Comparison of ENCODE assay signal across 8 cellular contexts in the genomic region with DNA sequence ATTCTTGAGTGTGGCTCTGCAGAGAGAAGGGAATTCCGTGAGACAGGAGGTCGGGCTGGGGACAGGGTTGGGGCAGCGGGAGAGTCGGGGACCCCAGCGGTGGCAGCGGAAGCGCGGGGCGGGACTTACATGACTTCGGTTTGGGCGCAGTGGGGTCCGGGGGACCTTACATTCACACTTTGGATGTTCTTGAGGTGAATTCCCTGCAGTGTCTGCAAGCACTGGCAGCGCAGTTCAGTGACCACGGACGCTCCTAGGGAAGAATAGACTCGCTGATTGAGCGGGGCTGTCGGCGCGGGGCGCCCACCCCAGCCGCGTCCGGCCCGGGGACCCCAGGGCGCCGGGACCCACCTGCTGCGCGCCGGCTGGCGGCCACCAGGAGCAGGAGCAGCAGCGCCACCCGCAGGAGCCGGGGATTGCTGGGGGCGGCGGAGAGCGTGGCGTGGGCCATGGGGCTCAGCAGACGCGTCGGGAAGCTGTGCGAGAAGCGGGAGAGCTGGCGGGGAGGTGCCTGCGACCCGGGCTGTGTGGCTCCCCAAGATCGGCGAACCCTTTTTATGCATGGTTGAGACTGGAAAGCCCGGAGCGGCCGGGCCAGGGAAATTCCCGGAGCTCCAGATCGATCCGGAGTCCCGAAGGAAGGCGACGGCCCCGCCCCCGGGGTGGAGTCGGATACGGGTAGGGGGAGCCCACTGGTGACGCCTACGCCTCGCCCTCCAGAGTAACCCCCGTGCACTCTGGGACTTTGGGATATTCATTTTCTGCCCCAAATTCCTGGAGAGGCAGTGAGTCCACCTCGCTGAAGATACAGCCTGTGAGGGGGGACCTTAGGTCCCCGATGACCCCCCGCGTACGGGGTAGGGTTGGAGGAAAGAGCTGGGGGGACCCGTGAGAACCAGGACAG. TPM values are rescaled to one million over a fixed set of nuclear protein-coding genes. Genes with fewer than 3 reads are reported as not detected.
A peak's percentile ranks its signal among the peaks of the same experiment; 100 is the strongest.
DNase-seq lines count a peak whose midpoint lies in the region; ATAC-seq and TF ChIP-seq lines count a peak whose summit lies in the region.

CXCL3 (minus strand) TSS at position 529 of the 904 bp plus-strand sequence; CDS start at position 451, 78 bp downstream.

- H3K27me3 Mint-ChIP-seq in activated CD8-positive, alpha-beta T cell treated with anti-CD3 and anti-CD28 coated beads for 36 hours = peaks cover 34% of the 10 kb centered on the region

- H3K27me3 ChIP-seq in fibroblast of lung (ENCODE audit: control insufficient read depth, insufficient read depth, low read length) (no peaks in the 10 kb centered on the region), mucosa of rectum (ENCODE audit: control insufficient read depth in 2 of 2, insufficient read depth in 2 of 2, low read length in 2 of 2) (no peaks in the 10 kb centered on the region)

- no peaks in the 10 kb centered on the region for H3K36me3 Mint-ChIP-seq in activated CD8-positive, alpha-beta T cell treated with anti-CD3 and anti-CD28 coated beads for 36 hours (ENCODE audit: low read depth)

- TF ChIP-seq CTCF in activated CD8-positive, alpha-beta T cell treated with anti-CD3 and anti-CD28 coated beads for 36 hours (IDR thresholded peaks at IDR 0.05) = no peak
- no peak for TF ChIP-seq CTCF in fibroblast of lung (conservative IDR thresholded peaks at IDR 0.05 in 1 of 2, IDR thresholded peaks at IDR 0.05 in 1 of 2; ENCODE audit: low read depth in 1 of 2, low read length in 2 of 2)

- intact Hi-C loops in activated CD8-positive, alpha-beta T cell treated with anti-CD3 and anti-CD28 coated beads for 36 hours (cut with micrococcal nuclease) = no loop called here

- H3K4me2 ChIP-seq in fibroblast of lung (ENCODE audit: extremely low read depth, insufficient read depth, low read length) = peak within 1 kb of the TSS; percentile 79

- DNase-seq in Daoy (ENCODE audit: low read depth) = peak; percentile 63
- peak; percentile 19 for DNase-seq in HuH-7.5 (ENCODE audit: low spot score)
- peak; percentile 33 for DNase-seq in activated CD8-positive, alpha-beta T cell treated with anti-CD3 and anti-CD28 coated beads for 36 hours
- peak; percentile 40 to 72 for DNase-seq in fibroblast of lung (ENCODE audit: low read depth in 2 of 2)
- peak; percentile 63 for DNase-seq in ureter (ENCODE audit: low spot score)
- no peak for DNase-seq in superior temporal gyrus (ENCODE audit: extremely low spot score)

- H3K36me3 ChIP-seq in fibroblast of lung (ENCODE audit: control insufficient read depth, insufficient read depth, low read length) (no peaks in the 10 kb centered on the region), mucosa of rectum (ENCODE audit: control insufficient read depth in 2 of 2, insufficient read depth in 2 of 2, low read length in 2 of 2) (no peaks in the 10 kb centered on the region)

- CTCF ChIA-PET in activated CD8-positive, alpha-beta T cell treated with anti-CD3 and anti-CD28 coated beads for 36 hours (lab: Charles Lee) = interaction anchor here (1.1 to 1.2 kb wide), 2 partner anchors 22 to 96 kb away, joined by 3 read pairs; no protein-coding TSS in a partner anchor

- peak; percentile 58 for ATAC-seq in GM19455 (IDR thresholded peaks at IDR 0.05; ENCODE audit: unreplicated experiment)
- peak; percentile 79 for ATAC-seq in activated CD8-positive, alpha-beta T cell treated with anti-CD3 and anti-CD28 coated beads for 36 hours

- peak within 1 kb of the TSS; percentile 70 for H3K9ac ChIP-seq in fibroblast of lung (ENCODE audit: insufficient read depth, low read length)
- peak within 1 kb of the TSS; percentile 87 to 91 for H3K9ac ChIP-seq in mucosa of rectum (ENCODE audit: low read depth in 1 of 2, low read length in 2 of 2)

- POLR2A ChIA-PET in activated CD8-positive, alpha-beta T cell treated with anti-CD3 and anti-CD28 coated beads for 36 hours (lab: Charles Lee) = no interaction called here

- no peaks in the 10 kb centered on the region for H4K20me1 ChIP-seq in fibroblast of lung (ENCODE audit: control insufficient read depth, extremely low read depth, insufficient read depth, low read length)

- no peaks in the 10 kb centered on the region for H3K9me3 Mint-ChIP-seq in activated CD8-positive, alpha-beta T cell treated with anti-CD3 and anti-CD28 coated beads for 36 hours

- H3K9me3 ChIP-seq in fibroblast of lung (ENCODE audit: control insufficient read depth, insufficient read depth, low read depth, low read length) (no peaks in the 10 kb centered on the region), mucosa of rectum (ENCODE audit: control insufficient read depth in 2 of 2, low read length in 2 of 2) (no peaks in the 10 kb centered on the region)

- no peaks in the 10 kb centered on the region for H3K79me2 ChIP-seq in fibroblast of lung (ENCODE audit: control insufficient read depth, insufficient read depth, low read length)

- H3K27ac ChIP-seq in fibroblast of lung (ENCODE audit: insufficient read depth, low read length) = peak within 1 kb of the TSS; percentile 76
- H3K27ac ChIP-seq in mucosa of rectum (ENCODE audit: low read depth in 2 of 2, low read length in 2 of 2) = peak within 1 kb of the TSS; percentile 69 to 78

- H3K4me3 ChIP-seq in fibroblast of lung (replicated peaks in 1 of 4; ENCODE audit: control extremely low read depth in 1 of 4, insufficient read depth in 1 of 4, low read depth in 3 of 4, low read length in 4 of 4) (peak within 1 kb of the TSS; percentile 71 to 93 (median 82)), mucosa of rectum (ENCODE audit: low read length in 2 of 2) (peak within 1 kb of the TSS; percentile 88 to 95)

- H3K4me1 Mint-ChIP-seq in activated CD8-positive, alpha-beta T cell treated with anti-CD3 and anti-CD28 coated beads for 36 hours (ENCODE audit: low read depth) = peaks cover 7% of the 10 kb centered on the region

- peak within 1 kb of the TSS; percentile 69 for H3K4me3 Mint-ChIP-seq in activated CD8-positive, alpha-beta T cell treated with anti-CD3 and anti-CD28 coated beads for 36 hours

- no peaks in the 10 kb centered on the region for H3K4me1 ChIP-seq in fibroblast of lung (ENCODE audit: control insufficient read depth, extremely low read depth, insufficient read depth, low read length)
- H3K4me1 ChIP-seq in mucosa of rectum (ENCODE audit: control insufficient read depth in 2 of 2, insufficient read depth in 2 of 2, low read length in 2 of 2) = peaks cover 0 to 10% of the 10 kb centered on the region in 2 donors

- peak within 1 kb of the TSS; percentile 92 for H2AFZ ChIP-seq in fibroblast of lung (ENCODE audit: low read length)

- no peak within 1 kb of the TSS for H3K27ac Mint-ChIP-seq in activated CD8-positive, alpha-beta T cell treated with anti-CD3 and anti-CD28 coated beads for 36 hours

RNA-seq across cellular contexts. Expression of gene CXCL3, which starts in this region (rescaled TPM):
- total RNA-seq in Daoy (2014; rRNA removed; shearing (Covaris generic)) = 0.63 and 1.8 TPM in 2 replicates
- total RNA-seq in activated CD8-positive, alpha-beta T cell treated with anti-CD3 and anti-CD28 coated beads for 36 hours = not detected
- total RNA-seq in fibroblast of lung (1.3 and 2.5 TPM in 2 replicates), ureter (not detected)
- 0.51 and 1.9 TPM in 2 replicates for polyA plus RNA-seq in fibroblast of lung
- 0.43 and 1.6 TPM in 2 replicates for polyA plus RNA-seq in fibroblast of lung (2012)
- not detected in 2 replicates for polyA minus RNA-seq in fibroblast of lung (ENCODE audit: low replicate concordance)

Comparison
In these comparisons a context has a peak if more than half of its experiments do, and no peak if none do; other contexts are left out.
1. Peak in DNase-seq and ATAC-seq in activated CD8-positive, alpha-beta T cell treated with anti-CD3 and anti-CD28 coated beads for 36 hours; RNA of the gene not detected or under 1 TPM.
2. Peak in DNase-seq in ureter; RNA of the gene not detected or under 1 TPM.